19 cellular contexts compared by ENCODE assay signal in genomic region chr1:41689139-41689538, GRCh38.
"Had no signal": no experiment of that assay in that cellular context is flagged by ENCODE, and none has a peak within 500 bp of the region (broad histone marks: within the 10 kb centered on the region; RNA-seq: fewer than 3 reads in every experiment).

No MANE protein-coding gene starts in this region.

- H3K36me3 Mint-ChIP-seq: activated CD4-positive, alpha-beta memory T cell treated with anti-CD3 and anti-CD28 coated beads for 36 hours had no signal

- H3K4me3 Mint-ChIP-seq: activated CD4-positive, alpha-beta memory T cell treated with anti-CD3 and anti-CD28 coated beads for 36 hours; activated CD4-positive, alpha-beta T cell treated with anti-CD3 and anti-CD28 coated beads for 36 hours; activated naive CD8-positive, alpha-beta T cell treated with anti-CD3 and anti-CD28 coated beads, Interleukin-2, amount 10 ng/mL, durations not matched to agents 7 days and 5 days; activated T-helper 1 cell treated with anti-CD3 and anti-CD28 coated beads, Interleukin-12 subunit alpha, Interleukin-12 subunit beta, Interleukin-2, Interleukin-4 antibody, amounts not matched to agents 30 ng/mL and 10 ng/mL and 1 ng/mL, durations not matched to agents 14 hours and 24 hours and 36 hours; nephron had no signal

- H3K27ac Mint-ChIP-seq: activated CD4-positive, alpha-beta memory T cell treated with anti-CD3 and anti-CD28 coated beads for 36 hours; activated CD4-positive, alpha-beta T cell treated with anti-CD3 and anti-CD28 coated beads for 36 hours; activated naive CD8-positive, alpha-beta T cell treated with anti-CD3 and anti-CD28 coated beads, Interleukin-2, amount 10 ng/mL, durations not matched to agents 7 days and 5 days; activated T-helper 1 cell treated with anti-CD3 and anti-CD28 coated beads, Interleukin-12 subunit alpha, Interleukin-12 subunit beta, Interleukin-2, Interleukin-4 antibody, amounts not matched to agents 30 ng/mL and 10 ng/mL and 1 ng/mL, durations not matched to agents 14 hours and 24 hours and 36 hours; nephron had no signal

- ATAC-seq: activated CD4-positive, alpha-beta T cell treated with anti-CD3 and anti-CD28 coated beads for 36 hours; body of pancreas; foreskin keratinocyte; lower lobe of right lung had no signal

- H3K4me1 ChIP-seq: body of pancreas, colonic mucosa, testis had no signal

- H3K9me3 Mint-ChIP-seq: activated CD4-positive, alpha-beta memory T cell treated with anti-CD3 and anti-CD28 coated beads for 36 hours; activated naive CD8-positive, alpha-beta T cell treated with anti-CD3 and anti-CD28 coated beads, Interleukin-2, amount 10 ng/mL, durations not matched to agents 7 days and 5 days; nephron had no signal

- H3K4me3 ChIP-seq: body of pancreas, colonic mucosa, hepatocyte, lower lobe of right lung, testis, upper lobe of left lung had no signal

- H3K27ac ChIP-seq: body of pancreas, colonic mucosa, foreskin keratinocyte, hepatocyte, lower lobe of right lung, testis, upper lobe of left lung had no signal

- DNase-seq: activated CD4-positive, alpha-beta memory T cell treated with anti-CD3 and anti-CD28 coated beads for 36 hours; activated CD4-positive, alpha-beta T cell treated with anti-CD3 and anti-CD28 coated beads for 36 hours; activated naive CD4-positive, alpha-beta T cell treated with Interleukin-2 at 50 U/mL for 16 hours; activated naive CD8-positive, alpha-beta T cell treated with anti-CD3 and anti-CD28 coated beads, Interleukin-2, amount 10 ng/mL, durations not matched to agents 7 days and 5 days; activated T-cell treated with anti-CD3 and anti-CD28 coated beads for 4 hours; central memory CD4-positive, alpha-beta T cell; colonic mucosa; foreskin keratinocyte; lower lobe of right lung; stimulated activated CD4-positive, alpha-beta T cell treated with anti-CD3 and anti-CD28 coated beads, Interleukin-12 subunit alpha, Interleukin-12 subunit beta, amount 100 ng/mL, for 4 hours; stimulated activated CD4-positive, alpha-beta T cell treated with anti-CD3 and anti-CD28 coated beads, Interleukin-1b, Interleukin-23, amount 100 ng/mL, for 48 hours; T-helper 2 cell; upper lobe of left lung had no signal

- H3K27me3 Mint-ChIP-seq: activated CD4-positive, alpha-beta memory T cell treated with anti-CD3 and anti-CD28 coated beads for 36 hours; activated CD4-positive, alpha-beta T cell treated with anti-CD3 and anti-CD28 coated beads for 36 hours had no signal

- FAIRE-seq: islet of Langerhans had no signal

- H3K9me3 ChIP-seq: body of pancreas, colonic mucosa, lower lobe of right lung, testis, upper lobe of left lung had no signal

- H3K36me3 ChIP-seq: colonic mucosa, lower lobe of right lung, upper lobe of left lung had no signal
